ENCODE assay signal across 17 cellular contexts in the genomic region with DNA sequence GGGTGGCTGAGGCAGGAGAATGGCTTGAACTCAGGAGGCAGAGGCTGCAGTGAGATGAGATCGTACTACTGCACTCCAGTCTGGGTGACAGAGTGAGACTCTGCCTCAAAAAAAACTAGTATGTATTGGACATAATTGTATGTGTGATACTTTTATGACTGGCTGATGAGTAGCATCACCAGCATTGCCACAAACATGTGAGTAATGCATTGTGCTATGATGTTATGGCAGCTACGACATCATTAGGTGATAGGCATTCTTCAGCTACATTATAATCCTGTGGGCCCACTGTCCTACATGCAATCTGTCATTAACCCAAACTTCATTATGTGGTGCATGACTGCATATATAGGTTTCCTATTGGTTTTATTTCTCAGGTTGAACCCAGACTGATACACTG.
DNase-seq lines count a peak whose midpoint lies in the region; ATAC-seq and TF ChIP-seq lines count a peak whose summit lies in the region.
"Had no signal": no experiment of that assay in that cellular context is flagged by ENCODE, and none has a peak within 500 bp of the region (broad histone marks: within the 10 kb centered on the region; RNA-seq: fewer than 3 reads in every experiment).

No MANE protein-coding gene starts in this region.

- peak; percentile 65 for DNase-seq in AG10803 (ENCODE audit: low read depth)
- DNase-seq in LHCN-M2 (ENCODE audit: low read depth) = peak; percentile 68
- peak; percentile 67 for DNase-seq in brain microvascular endothelial cell
- DNase-seq in stromal cell of bone marrow (ENCODE audit: low read depth) = peak; percentile 29
- no peak for DNase-seq in NCI-H146 treated with DMSO at 0.1 percent for 48 hours (lab: John Stamatoyannopoulos, UW; ENCODE audit: unreplicated experiment)
- no peak for DNase-seq in kidney glomerular epithelial cell (lab: John Stamatoyannopoulos, UW)
- DNase-seq: 8988T; BE2C; CD8-positive, alpha-beta T cell; COR-L47; DMS153; DMS79 treated with DMSO at 0.1 percent for 48 hours; EL; H9; KG1 had no signal

- TF ChIP-seq CTCF in AG10803 (conservative IDR thresholded peaks at IDR 0.05; ENCODE audit: low read length) (no peak), brain microvascular endothelial cell (IDR thresholded peaks at IDR 0.05; ENCODE audit: low read depth, low read length, missing control alignments) (no peak)

- H3K4me3 ChIP-seq in AG10803 (ENCODE audit: low read length) (no peak overlapping the region), brain microvascular endothelial cell (ENCODE audit: low read depth, low read length) (no peak overlapping the region)

- ATAC-seq in HG02642 (IDR thresholded peaks at IDR 0.05; ENCODE audit: poor library complexity, unreplicated experiment) = no peak
- ATAC-seq: CD8-positive, alpha-beta T cell had no signal

- no peaks in the 10 kb centered on the region for H3K27me3 ChIP-seq in brain microvascular endothelial cell (replicated peaks)
- H3K27me3 ChIP-seq: BE2C had no signal

- H3K27ac ChIP-seq in brain microvascular endothelial cell = no peak overlapping the region
- H3K27ac ChIP-seq: C4-2B had no signal

- H3K36me3 ChIP-seq in brain microvascular endothelial cell (replicated peaks) = no peaks in the 10 kb centered on the region
- H3K36me3 ChIP-seq: BE2C had no signal

- in situ Hi-C loops in brain microvascular endothelial cell (cut with HindIII; ENCODE audit: low pct_ligation_motif_present, low sequenced_read_pairs) = no loop called here

Comparison
In these comparisons a context has a peak if more than half of its experiments do, and no peak if none do; other contexts are left out.
1. DNase-seq: peak in AG10803 (single experiment), LHCN-M2 (single experiment), brain microvascular endothelial cell (single experiment) and stromal cell of bone marrow (single experiment); none in NCI-H146 treated with DMSO at 0.1 percent for 48 hours (single experiment) and kidney glomerular epithelial cell (single experiment).